Comparison of ENCODE assay signal across 9 cellular contexts in genomic region chr22:46250783-46251125, GRCh38. TPM values are rescaled to one million over a fixed set of nuclear protein-coding genes. Genes with fewer than 3 reads are reported as not detected.
DNase-seq lines count a peak whose midpoint lies in the region; ATAC-seq and TF ChIP-seq lines count a peak whose summit lies in the region.
"Had no signal": no experiment of that assay in that cellular context is flagged by ENCODE, and none has a peak within 500 bp of the region (broad histone marks: within the 10 kb centered on the region; RNA-seq: fewer than 3 reads in every experiment).

No MANE protein-coding gene starts in this region.

- H3K27ac Mint-ChIP-seq in T-helper 1 cell treated with Interleukin-12 subunit alpha and Interleukin-12 subunit beta and Interleukin-4 antibody, amounts not matched to agents 30 μg/mL and 1 μg/mL, for 36 hours, result peak overlapping the region; percentile 86

- H3K27ac ChIP-seq in MM.1S (ENCODE audit: low read length) (peak overlapping the region; percentile 69; the same call in 1 of the 2 replicates), cingulate gyrus (ENCODE audit: low read depth, low read length) (peak overlapping the region; percentile 83)

- H3K36me3 Mint-ChIP-seq in T-helper 1 cell treated with Interleukin-12 subunit alpha and Interleukin-12 subunit beta and Interleukin-4 antibody, amounts not matched to agents 30 μg/mL and 1 μg/mL, for 36 hours (ENCODE audit: low read depth), result peaks cover 10% of the 10 kb centered on the region

- intact Hi-C loops in mucosa of descending colon (cut with DNase I, micrococcal nuclease), result no loop called here

- 0 out of 2 replicates have a peak, but pooled peaks cover 3% of the 10 kb centered on the region for H3K79me2 ChIP-seq in MM.1S (ENCODE audit: low read length)

- H3K4me1 ChIP-seq in MM.1S (ENCODE audit: low read length) (0 out of 2 replicates have a peak, but pooled peaks cover 4% of the 10 kb centered on the region), mucosa of descending colon (ENCODE audit: low read depth) (peaks cover 11% of the 10 kb centered on the region)

- peak overlapping the region; percentile 82 for H2AFZ ChIP-seq in MM.1S (ENCODE audit: low read length)

- H3K36me3 ChIP-seq in MM.1S (replicated peaks; ENCODE audit: insufficient read depth, low read length) (no peaks in the 10 kb centered on the region), mucosa of descending colon (ENCODE audit: low read depth) (no peaks in the 10 kb centered on the region)

- no peaks in the 10 kb centered on the region for H3K9me2 ChIP-seq in MM.1S (replicated peaks; ENCODE audit: insufficient read depth, low read length)

- no peaks in the 10 kb centered on the region for H3K27me3 ChIP-seq in MM.1S (replicated peaks; ENCODE audit: insufficient read depth, low read length)

- peak overlapping the region; percentile 78 for H3K4me2 ChIP-seq in MM.1S (ENCODE audit: low read depth, low read length)

- H3K9me3 ChIP-seq in MM.1S (replicated peaks; ENCODE audit: insufficient read depth, low read length) (no peaks in the 10 kb centered on the region), mucosa of descending colon (no peaks in the 10 kb centered on the region)

- H3K4me3 ChIP-seq in MM.1S (ENCODE audit: low read length) (peak overlapping the region; percentile 88), mucosa of descending colon (peak overlapping the region; percentile 54)

- no peak for TF ChIP-seq CTCF in MM.1S (IDR thresholded peaks at IDR 0.05; ENCODE audit: low read length)
- TF ChIP-seq CTCF in mucosa of descending colon (IDR thresholded peaks at IDR 0.05), result no peak

- H3F3A ChIP-seq in MM.1S (ENCODE audit: insufficient read depth, low read length), result no peaks in the 10 kb centered on the region

- H3K27me3 Mint-ChIP-seq in T-helper 1 cell treated with Interleukin-12 subunit alpha and Interleukin-12 subunit beta and Interleukin-4 antibody, amounts not matched to agents 30 μg/mL and 1 μg/mL, for 36 hours (ENCODE audit: low read depth), result no peaks in the 10 kb centered on the region

- peaks cover 24% of the 10 kb centered on the region for H3K4me1 Mint-ChIP-seq in T-helper 1 cell treated with Interleukin-12 subunit alpha and Interleukin-12 subunit beta and Interleukin-4 antibody, amounts not matched to agents 30 μg/mL and 1 μg/mL, for 36 hours (ENCODE audit: low read depth)

- DNase-seq in T-helper 1 cell, result no peak
- no peak for DNase-seq in MM.1S
- DNase-seq in mucosa of descending colon, result peak in 1 of 3 donors; percentile 29
- DNase-seq in NCI-H2227 treated with DMSO at 0.1 percent for 48 hours (lab: John Stamatoyannopoulos, UW), result no peak
- DNase-seq in GM03348 (ENCODE audit: low spot score), result no peak
- no peak for DNase-seq in CD1c-positive myeloid dendritic cell (ENCODE audit: extremely low spot score)

- H4K20me1 ChIP-seq in MM.1S (ENCODE audit: insufficient read depth, low read length), result no peaks in the 10 kb centered on the region

- peak; percentile 41 for ATAC-seq in mucosa of descending colon

- peak overlapping the region; percentile 83 for H3K9ac ChIP-seq in MM.1S (ENCODE audit: low read length)

- peak overlapping the region; percentile 89 for H3K4me3 Mint-ChIP-seq in T-helper 1 cell treated with Interleukin-12 subunit alpha and Interleukin-12 subunit beta and Interleukin-4 antibody, amounts not matched to agents 30 μg/mL and 1 μg/mL, for 36 hours

- H3K9me3 Mint-ChIP-seq in T-helper 1 cell treated with Interleukin-12 subunit alpha and Interleukin-12 subunit beta and Interleukin-4 antibody, amounts not matched to agents 30 μg/mL and 1 μg/mL, for 36 hours, result no peaks in the 10 kb centered on the region

RNA-seq across cellular contexts. Expression of gene CDPF1, which starts 0.7 kb away (rescaled TPM):
- total RNA-seq in mucosa of descending colon, result 10 to 100 TPM in 1 of 3 donors, 1 to 10 TPM in 2; 6.6 to 10.4 (median 6.7) TPM

RNA-seq across cellular contexts. Expression of gene PKDREJ, which starts 12.4 kb away (rescaled TPM):
- under 1 TPM; 0.35 to 0.75 (median 0.36) TPM for total RNA-seq in mucosa of descending colon
- total RNA-seq: Daoy had no signal

RNA-seq across cellular contexts. Expression of gene TTC38, which starts 17.1 kb away (rescaled TPM):
- total RNA-seq in mucosa of descending colon, result 100 to 1,000 TPM in 1 of 3 donors, 10 to 100 TPM in 2; 70.2 to 157 (median 90.7) TPM

RNA-seq across cellular contexts. Expression of gene GTSE1, which starts 45.9 kb away (rescaled TPM):
- 10 to 100 TPM in 1 of 3 donors, 1 to 10 TPM in 2; 1.6 to 10.9 (median 3.6) TPM for total RNA-seq in mucosa of descending colon
